In the genomic region with DNA sequence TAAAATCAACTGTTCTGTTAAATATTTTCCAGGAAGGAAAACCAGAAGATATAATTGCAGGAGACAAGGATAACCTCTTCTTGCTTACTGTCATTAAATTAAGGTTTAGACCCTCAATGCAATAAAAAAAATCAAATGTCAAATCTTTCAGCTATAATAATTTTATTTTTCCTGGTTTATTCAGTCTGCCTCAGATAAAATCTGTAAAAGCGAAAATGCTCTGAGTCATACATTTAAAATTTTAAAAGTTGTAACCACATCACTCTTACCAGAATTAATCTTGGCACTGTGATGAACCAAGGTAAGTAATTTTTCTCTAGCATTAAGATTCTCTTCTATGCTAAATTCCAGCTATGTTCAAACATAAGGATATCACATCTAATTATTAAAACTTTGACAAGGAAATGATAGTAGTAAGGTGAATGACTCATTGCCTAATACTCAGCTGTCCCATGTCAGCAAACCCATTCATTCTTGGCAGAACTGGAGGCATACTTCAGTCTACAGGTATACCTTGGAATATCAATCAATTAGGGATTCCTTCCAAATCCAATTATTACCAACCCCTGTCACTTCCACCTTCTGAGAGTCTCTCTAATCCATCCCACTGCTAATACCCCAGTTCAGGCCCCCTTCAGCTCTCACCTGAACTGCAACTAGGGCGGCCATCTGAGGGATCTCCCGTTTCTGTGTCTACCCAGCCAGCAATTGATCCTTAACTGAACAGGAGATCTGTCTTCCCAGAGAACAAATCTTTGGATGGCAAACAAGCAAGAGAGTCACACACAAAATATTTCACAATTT, we compare ENCODE assay signal across 32 cellular contexts.
"Had no signal": no experiment of that assay in that cellular context is flagged by ENCODE, and none has a peak within 500 bp of the region (broad histone marks: within the 10 kb centered on the region; RNA-seq: fewer than 3 reads in every experiment).

No MANE protein-coding gene starts in this region.

- FAIRE-seq: K562 had no signal

- H3K27me3 Mint-ChIP-seq: activated T-cell treated with anti-CD3 and anti-CD28 coated beads, Interleukin-2, amount 50 U/mL, for 24 hours had no signal

- H3K4me1 ChIP-seq: ascending aorta, body of pancreas, breast epithelium, Peyer's patch, SJSA1 had no signal

- H3K27ac ChIP-seq: ascending aorta, body of pancreas, breast epithelium, Peyer's patch, SJSA1, WERI-Rb-1 had no signal

- DNase-seq: activated CD4-positive, alpha-beta T cell treated with anti-CD3 and anti-CD28 coated beads, Interleukin-2, amount 10 ng/mL, durations not matched to agents 7 days and 5 days; activated CD4-positive, alpha-beta T cell treated with anti-CD3 and anti-CD28 coated beads, Interleukin-2, amount 50 U/mL, for 48 hours; activated CD4-positive, CD25-positive, alpha-beta regulatory T cell; activated CD8-positive, alpha-beta T cell treated with anti-CD3 and anti-CD28 coated beads, Interleukin-2, amount 10 ng/mL, durations not matched to agents 7 days and 5 days; activated gamma-delta T cell; activated naive CD4-positive, alpha-beta T cell treated with Interleukin-2 at 50 U/mL for 16 hours; activated naive CD8-positive, alpha-beta T cell treated with anti-CD3 and anti-CD28 coated beads, Interleukin-2, amount 10 ng/mL, durations not matched to agents 7 days and 5 days; activated T-cell treated with anti-CD3 and anti-CD28 coated beads, Interleukin-2, amount 50 U/mL, for 24 hours; amygdala; body of pancreas; NCI-H1105; NCI-H1417 treated with DMSO at 0.1 percent for 48 hours; NCI-H187 treated with DMSO at 0.1 percent for 48 hours; NCI-H2081; NCI-H2171 treated with DMSO at 0.1 percent for 48 hours; NCI-H2227 treated with DMSO at 0.1 percent for 48 hours; NCI-H446; NCI-H510A treated with DMSO at 0.1 percent for 48 hours; NCI-H526 treated with DMSO at 0.1 percent for 48 hours; NCI-H774; PC-3; Peyer's patch; RPMI8226; SHP77 treated with DMSO at 0.1 percent for 48 hours; T1000; WERI-Rb-1 had no signal

- H3K4me1 Mint-ChIP-seq: activated CD4-positive, alpha-beta T cell treated with anti-CD3 and anti-CD28 coated beads, Interleukin-2, amount 10 ng/mL, durations not matched to agents 7 days and 5 days; activated naive CD4-positive, alpha-beta T cell treated with anti-CD3 and anti-CD28 coated beads, Interleukin-2, amount 50 U/mL, for 24 hours; activated naive CD8-positive, alpha-beta T cell treated with anti-CD3 and anti-CD28 coated beads, Interleukin-2, amount 10 ng/mL, durations not matched to agents 7 days and 5 days had no signal

- H3K36me3 Mint-ChIP-seq: activated naive CD4-positive, alpha-beta T cell treated with anti-CD3 and anti-CD28 coated beads, Interleukin-2, amount 50 U/mL, for 24 hours; activated naive CD8-positive, alpha-beta T cell treated with anti-CD3 and anti-CD28 coated beads, Interleukin-2, amount 10 ng/mL, durations not matched to agents 7 days and 5 days had no signal

- H3K4me3 ChIP-seq: ascending aorta, body of pancreas, breast epithelium, K562, Peyer's patch, SJSA1 had no signal

- H3K9me3 ChIP-seq: ascending aorta, body of pancreas, breast epithelium, Peyer's patch, SJSA1 had no signal

- H3K27ac Mint-ChIP-seq: activated CD4-positive, alpha-beta T cell treated with anti-CD3 and anti-CD28 coated beads, Interleukin-2, amount 10 ng/mL, durations not matched to agents 7 days and 5 days; activated CD8-positive, alpha-beta T cell treated with anti-CD3 and anti-CD28 coated beads, Interleukin-2, amount 10 ng/mL, durations not matched to agents 7 days and 5 days; activated naive CD4-positive, alpha-beta T cell treated with anti-CD3 and anti-CD28 coated beads, Interleukin-2, amount 50 U/mL, for 24 hours; activated naive CD8-positive, alpha-beta T cell treated with anti-CD3 and anti-CD28 coated beads, Interleukin-2, amount 10 ng/mL, durations not matched to agents 7 days and 5 days; activated T-cell treated with anti-CD3 and anti-CD28 coated beads, Interleukin-2, amount 50 U/mL, for 24 hours; activated T-helper 2 cell treated with anti-CD3 and anti-CD28 coated beads, Interferon-gamma antibody, Interleukin-2, Interleukin-4, amounts not matched to agents 10 μg/mL and 5 μg/mL and 100 μg/mL, durations not matched to agents 14 hours and 24 hours and 36 hours had no signal

- H3K4me3 Mint-ChIP-seq: activated CD4-positive, alpha-beta T cell treated with anti-CD3 and anti-CD28 coated beads, Interleukin-2, amount 10 ng/mL, durations not matched to agents 7 days and 5 days; activated CD8-positive, alpha-beta T cell treated with anti-CD3 and anti-CD28 coated beads, Interleukin-2, amount 10 ng/mL, durations not matched to agents 7 days and 5 days; activated naive CD4-positive, alpha-beta T cell treated with anti-CD3 and anti-CD28 coated beads, Interleukin-2, amount 50 U/mL, for 24 hours; activated naive CD8-positive, alpha-beta T cell treated with anti-CD3 and anti-CD28 coated beads, Interleukin-2, amount 10 ng/mL, durations not matched to agents 7 days and 5 days; activated T-cell treated with anti-CD3 and anti-CD28 coated beads, Interleukin-2, amount 50 U/mL, for 24 hours had no signal

- H3K36me3 ChIP-seq: ascending aorta, breast epithelium, Peyer's patch, SJSA1, WERI-Rb-1 had no signal

- H3K9me3 Mint-ChIP-seq: activated CD4-positive, alpha-beta T cell treated with anti-CD3 and anti-CD28 coated beads, Interleukin-2, amount 10 ng/mL, durations not matched to agents 7 days and 5 days; activated naive CD4-positive, alpha-beta T cell treated with anti-CD3 and anti-CD28 coated beads, Interleukin-2, amount 50 U/mL, for 24 hours; activated naive CD8-positive, alpha-beta T cell treated with anti-CD3 and anti-CD28 coated beads, Interleukin-2, amount 10 ng/mL, durations not matched to agents 7 days and 5 days; activated T-cell treated with anti-CD3 and anti-CD28 coated beads, Interleukin-2, amount 50 U/mL, for 24 hours; activated T-helper 2 cell treated with anti-CD3 and anti-CD28 coated beads, Interferon-gamma antibody, Interleukin-2, Interleukin-4, amounts not matched to agents 10 μg/mL and 5 μg/mL and 100 μg/mL, durations not matched to agents 14 hours and 24 hours and 36 hours had no signal

- H3K27me3 ChIP-seq: ascending aorta, body of pancreas, breast epithelium, Peyer's patch had no signal

- ATAC-seq: activated CD8-positive, alpha-beta T cell treated with anti-CD3 and anti-CD28 coated beads, Interleukin-2, amount 10 ng/mL, durations not matched to agents 7 days and 5 days; body of pancreas; K562; PC-3 had no signal
